12 cellular contexts compared by ENCODE assay signal in the genomic region with DNA sequence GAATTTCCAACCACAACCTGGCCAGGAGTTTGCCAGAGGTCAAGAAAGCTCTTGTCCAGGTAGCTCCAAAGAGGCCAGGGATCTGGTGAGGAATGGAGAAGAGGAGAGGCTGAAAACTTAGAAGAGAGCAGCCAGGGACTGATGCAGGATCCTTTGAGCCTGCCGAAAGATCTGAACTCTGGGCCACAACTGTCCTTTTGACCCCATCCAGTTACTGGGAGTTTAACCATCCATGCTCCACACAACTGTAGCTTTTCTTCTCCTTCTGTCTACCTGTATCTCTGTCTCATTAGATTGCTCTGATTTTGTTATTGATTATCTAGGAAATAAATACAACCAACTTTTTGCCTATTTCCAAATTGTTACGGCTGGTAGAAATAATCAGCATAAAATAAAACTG. TPM values are rescaled to one million over a fixed set of nuclear protein-coding genes. Genes with fewer than 3 reads are reported as not detected.
"Had no signal": no experiment of that assay in that cellular context is flagged by ENCODE, and none has a peak within 500 bp of the region (broad histone marks: within the 10 kb centered on the region; RNA-seq: fewer than 3 reads in every experiment).

No MANE protein-coding gene starts in this region.

- H3K36me3 ChIP-seq: HAP-1 had no signal

- H3K4me1 Mint-ChIP-seq: GM23338, H9 had no signal

- H3K9ac ChIP-seq: GM23248 had no signal

- H3K4me3 Mint-ChIP-seq: GM23338, H9, HFFc6 had no signal

- ATAC-seq: GM23338, HCT116 had no signal

- H3K9me3 ChIP-seq: HAP-1 had no signal

- FAIRE-seq: H1, H54 had no signal

- H3K4me2 ChIP-seq: GM23338 had no signal

- H2AFZ ChIP-seq: GM23248, GM23338 had no signal

- H3K4me3 ChIP-seq: GM23248, GM23338, HAP-1 had no signal

- H3K27ac Mint-ChIP-seq: GM23338, H9, HFFc6 had no signal

- DNase-seq: GM23248, GOT3, H7, H9, HCEC 1CT, HFFc6 had no signal

- H3K9me3 Mint-ChIP-seq: HFFc6 had no signal

- H3K4me1 ChIP-seq: HAP-1 had no signal

- H3K27ac ChIP-seq: GM23248 had no signal

RNA-seq across cellular contexts. Expression of a gene that starts 36.7 kb away (rescaled TPM):
- total RNA-seq: GM23248, H4, HFFc6 had no signal
- polyA plus RNA-seq: GM23248 had no signal
